ENCODE assay signal across 20 cellular contexts in genomic region chr5:72537166-72537565, GRCh38.
"Had no signal": no experiment of that assay in that cellular context is flagged by ENCODE, and none has a peak within 500 bp of the region (broad histone marks: within the 10 kb centered on the region; RNA-seq: fewer than 3 reads in every experiment).

No MANE protein-coding gene starts in this region.

- H3K36me3 ChIP-seq: brain microvascular endothelial cell, right lobe of liver, suprapubic skin, transverse colon, uterus had no signal

- H3K4me1 ChIP-seq: right lobe of liver, suprapubic skin, transverse colon, uterus had no signal

- H3K4me3 ChIP-seq: right lobe of liver, suprapubic skin, transverse colon, uterus had no signal

- H3K27me3 ChIP-seq: brain microvascular endothelial cell, right lobe of liver, suprapubic skin, transverse colon, uterus had no signal

- H3K9me3 ChIP-seq: right lobe of liver, suprapubic skin, transverse colon had no signal

- ATAC-seq: activated CD8-positive, alpha-beta T cell treated with anti-CD3 and anti-CD28 coated beads, Interleukin-2, amount 10 ng/mL, durations not matched to agents 7 days and 5 days; activated naive CD8-positive, alpha-beta T cell treated with anti-CD3 and anti-CD28 coated beads, Interleukin-2, amount 50 U/mL, for 24 hours; left ventricle myocardium superior; right lobe of liver; stimulated activated naive CD8-positive, alpha-beta T cell treated with anti-CD3 and anti-CD28 coated beads, Interleukin-15, amount 100 ng/mL, for 72 hours had no signal

- DNase-seq: activated CD4-positive, alpha-beta T cell treated with anti-CD3 and anti-CD28 coated beads, Interleukin-2, amount 10 ng/mL, durations not matched to agents 7 days and 5 days; activated CD4-positive, CD25-positive, alpha-beta regulatory T cell; activated CD8-positive, alpha-beta T cell treated with anti-CD3 and anti-CD28 coated beads, Interleukin-2, amount 10 ng/mL, durations not matched to agents 7 days and 5 days; activated effector memory CD4-positive, alpha-beta T cell treated with Interleukin-2 at 50 U/mL for 16 hours; activated naive CD4-positive, alpha-beta T cell treated with anti-CD3 and anti-CD28 coated beads, Interleukin-2, amount 10 ng/mL, durations not matched to agents 7 days and 5 days; activated naive CD8-positive, alpha-beta T cell treated with anti-CD3 and anti-CD28 coated beads, Interleukin-2, amount 50 U/mL, for 24 hours; activated T-cell treated with anti-CD3 and anti-CD28 coated beads, Interleukin-2, amount 50 U/mL, for 48 hours; aorta; brain microvascular endothelial cell; central memory CD4-positive, alpha-beta T cell; kidney glomerular epithelial cell; left ventricle myocardium superior; naive B cell; right lobe of liver; small intestine; stimulated activated CD4-positive, alpha-beta T cell treated with anti-CD3 and anti-CD28 coated beads, Interleukin-4, amount 100 ng/mL, for 1 hour; stimulated activated naive CD8-positive, alpha-beta T cell treated with anti-CD3 and anti-CD28 coated beads, Interleukin-15, amount 100 ng/mL, for 72 hours; transverse colon; uterus had no signal
